ENCODE assay signal across 8 cellular contexts in the genomic region with DNA sequence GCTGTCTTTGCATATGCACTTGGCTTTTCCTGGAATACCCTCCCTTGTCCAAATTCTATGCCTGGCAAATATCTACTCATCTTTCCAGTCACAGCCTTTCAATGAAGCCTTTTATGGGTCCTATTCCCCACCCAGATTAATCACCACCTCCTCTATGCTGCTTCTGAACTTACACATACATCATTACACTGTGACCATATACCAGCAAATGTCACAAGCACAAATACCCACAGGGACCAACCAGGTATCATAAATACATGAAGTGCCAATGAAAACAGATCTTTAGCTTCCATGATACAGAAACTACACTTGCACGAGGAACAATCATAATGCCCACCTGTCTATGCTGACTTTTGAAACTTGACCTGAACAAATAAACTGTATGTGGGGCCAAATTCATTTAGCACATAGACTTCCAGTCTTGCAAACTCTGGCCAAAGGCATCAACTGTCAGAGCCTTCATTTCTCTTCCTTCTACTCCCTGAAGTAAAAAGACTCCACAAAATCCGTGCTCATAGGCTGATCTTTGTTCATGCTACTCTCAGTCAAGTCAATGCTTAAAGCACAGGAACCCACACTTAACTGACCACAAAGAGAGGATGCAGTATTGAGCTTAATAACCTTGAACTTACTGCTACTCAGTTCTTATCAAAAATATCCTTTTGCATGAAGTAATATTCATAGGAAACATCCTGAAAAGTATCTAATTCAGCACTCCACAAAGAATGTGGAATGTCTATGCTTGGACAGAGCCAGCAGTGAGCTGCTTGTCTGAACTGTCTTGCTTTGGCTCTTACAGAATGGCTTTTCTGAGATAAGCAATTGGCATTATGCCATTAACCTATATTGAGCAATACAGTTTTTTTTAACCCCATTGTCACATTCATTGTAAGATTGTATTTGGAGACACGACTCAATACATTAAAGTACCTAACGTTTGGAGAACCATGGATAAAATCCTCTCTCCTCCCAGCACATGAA. TPM values are rescaled to one million over a fixed set of nuclear protein-coding genes. Genes with fewer than 3 reads are reported as not detected.
A peak's percentile ranks its signal among the peaks of the same experiment; 100 is the strongest.
DNase-seq lines count a peak whose midpoint lies in the region; ATAC-seq, FAIRE-seq and TF ChIP-seq lines count a peak whose summit lies in the region.
"Had no signal": no experiment of that assay in that cellular context is flagged by ENCODE, and none has a peak within 500 bp of the region (broad histone marks: within the 10 kb centered on the region; RNA-seq: fewer than 3 reads in every experiment).

No MANE protein-coding gene starts in this region.

- no peaks in the 10 kb centered on the region; the same call in 2 of the 3 replicates for H3K9me3 ChIP-seq in GM12878 (replicated peaks; ENCODE audit: control insufficient read depth, insufficient read depth, low read length)

- no peak overlapping the region for H3K9ac ChIP-seq in GM12878 (ENCODE audit: control insufficient read depth, insufficient read depth, low read length)

- no peak for TF ChIP-seq EP300 in GM12878 (IDR thresholded peaks at IDR 0.05; ENCODE audit: borderline replicate concordance in 1 of 2, control insufficient read depth in 1 of 2, low read depth in 2 of 2, low read length in 2 of 2)

- CTCF ChIA-PET in GM12878 (lab: Yijun Ruan, JAX) = interaction anchor here (1.5 to 3.9 kb wide), 4 partner anchors 13 to 209 kb away, joined by 3 to 28 read pairs (median 16); no protein-coding TSS in a partner anchor

- no peaks in the 10 kb centered on the region for H3K27me3 ChIP-seq in GM12878 (replicated peaks in 1 of 2; ENCODE audit: control insufficient read depth in 2 of 2, insufficient read depth in 2 of 2, low read length in 1 of 2)

- DNase-seq in EL (peak; percentile 61), NCI-H2029 (lab: John Stamatoyannopoulos, UW) (peak; percentile 89), GM12878 (ENCODE audit: low read depth, low spot score) (no peak), left colon (no peak), NAMALWA (ENCODE audit: low spot score) (no peak)

- H2AFZ ChIP-seq in GM12878 (ENCODE audit: control insufficient read depth, low read depth, low read length) = no peak overlapping the region

- no peaks in the 10 kb centered on the region for H4K20me1 ChIP-seq in GM12878 (ENCODE audit: control insufficient read depth, insufficient read depth)

- POLR2A ChIA-PET in GM12878 (lab: Charles Lee) = interaction anchor here (0.6 to 3.9 kb wide), 6 partner anchors 13 to 65 kb away, joined by 3 to 13 read pairs (median 4); no protein-coding TSS in a partner anchor

- 1% methylated on average over 4 of the region's 4 CpGs for WGBS in GM12878 (ENCODE audit: insufficient coverage, insufficient replicate concordance, low lambda C conversion rate, missing lambda C conversion rate)

- no peak overlapping the region for H3K4me3 ChIP-seq in GM12878

- H3K4me2 ChIP-seq in GM12878 (ENCODE audit: control insufficient read depth, insufficient read depth) = no peak overlapping the region

- no peak for TF ChIP-seq CTCF in GM12878 (IDR thresholded peaks at IDR 0.05 in 2 of 3, conservative IDR thresholded peaks at IDR 0.05 in 1 of 3; ENCODE audit: control insufficient read depth in 2 of 3, extremely low read depth in 1 of 3, insufficient read depth in 1 of 3, low read depth in 3 of 3, low read length in 3 of 3)

- H3K4me1 ChIP-seq in GM12878 (ENCODE audit: control insufficient read depth, insufficient read depth, low read length) = no peaks in the 10 kb centered on the region

- no peak for FAIRE-seq in GM12878 (lab: Jason Lieb, UNC)

- in situ Hi-C loops in GM12878 (cut with MboI) = no loop called here

- ATAC-seq in GM12878 (peak; percentile 64), left colon (peak; percentile 69), HG03457 (IDR thresholded peaks at IDR 0.05; ENCODE audit: unreplicated experiment) (no peak), HG03432 (IDR thresholded peaks at IDR 0.05; ENCODE audit: unreplicated experiment) (no peak)

- intact Hi-C loops in GM12878 (cut with micrococcal nuclease; ENCODE audit: unreplicated experiment) = loop anchor here (5.0 kb wide), 1 partner anchor 34 kb away; no protein-coding TSS in a partner anchor
- intact Hi-C loops in left colon (cut with DNase I, micrococcal nuclease) = no loop called here

- no peak for TF ChIP-seq RAD21 in GM12878 (IDR thresholded peaks at IDR 0.05; ENCODE audit: insufficient read depth, low read depth, low read length)

- no peak overlapping the region for H3K27ac ChIP-seq in GM12878 (ENCODE audit: control insufficient read depth, insufficient read depth)

- SMC1A ChIA-PET in GM12878 (lab: Charles Lee; ENCODE audit: uncharacterized antibody, unreplicated experiment) = interaction anchor here (0.6 to 17.2 kb wide), 12 partner anchors 12 to 1046 kb away, joined by 3 to 218 read pairs (median 3); no protein-coding TSS in a partner anchor

- H3K36me3 ChIP-seq in GM12878 (ENCODE audit: control insufficient read depth in 2 of 2, insufficient read depth in 2 of 2, low read length in 1 of 2) = no peaks in the 10 kb centered on the region

- RAD21 ChIA-PET in GM12878 (lab: Charles Lee; ENCODE audit: unreplicated experiment) = interaction anchor here (0.6 to 2.7 kb wide), 7 partner anchors 16 to 1203 kb away, joined by 3 to 22 read pairs (median 3); no protein-coding TSS in a partner anchor

- BruUV-seq in GM12878 (replicated peaks; lab: Mats Ljungman, UMichigan) = no TSS peak

- no peak for TF ChIP-seq POLR2A in GM12878 (IDR thresholded peaks at IDR 0.05; ENCODE audit: low read depth, low read length)

- H3K79me2 ChIP-seq in GM12878 (ENCODE audit: control insufficient read depth, insufficient read depth, low read length) = no peaks in the 10 kb centered on the region

TF ChIP-seq in GM12878, 131 proteins besides CTCF, POLR2A, EP300 and RAD21:
- TF ChIP-seq RUNX3 (IDR thresholded peaks at IDR 0.05; ENCODE audit: low read length) = peak; percentile 74
- no peak for TF ChIP-seq RBBP5 (conservative IDR thresholded peaks at IDR 0.05)
- TF ChIP-seq DPF2 (IDR thresholded peaks at IDR 0.05) = peak; percentile 15; the same call in 1 of the 2 replicates

RNA-seq across cellular contexts. Expression of a gene that starts 21.9 kb away (rescaled TPM):
- total RNA-seq in GM12878 (2013; cell fraction: nucleolus; rRNA removed) = 10.1 and 12.7 TPM in 2 replicates
- total RNA-seq in GM12878 (2014; rRNA removed) (11.2 and 13.8 TPM in 2 replicates), GM12878 (2014; rRNA removed; fragmentation: Illumina TruSeq; extraction: Trizol) (11.5 and 11.8 TPM in 2 replicates), GM12878 (2021) (9.6 and 10.8 TPM in 2 replicates), left colon (10 to 100 TPM; 25.7 to 28.0 TPM)
- 0.09 TPM for polyA plus RNA-seq in GM12878 (2011; ENCODE audit: low read depth)
- polyA plus RNA-seq in GM12878 (2011; rRNA removed) (9.4 and 12.9 TPM in 2 replicates), GM12878 (2014; fragmentation: Illumina TruSeq; extraction: Trizol) (9.8 and 10.0 TPM in 2 replicates), GM12878 (2014; fragmentation: Nextera tagmentation; extraction: Ambion mirVana) (1 to 10 TPM; 3.3 to 4.2 TPM), GM12878 (2014; rRNA removed) (7.3 and 7.5 TPM in 2 replicates), GM12878 (2016; fragmentation: Nextera tagmentation; extraction: Ambion mirVana) (1 to 10 TPM; 5.8 to 5.9 TPM)
- 10.6 and 10.9 TPM in 2 replicates for polyA plus RNA-seq in GM12878 (2011; cell fraction: cytosol; rRNA removed)
- 8.9 and 9.0 TPM in 2 replicates for polyA plus RNA-seq in GM12878 (2011; cell fraction: nucleus; rRNA removed)
- polyA plus RNA-seq in GM12878 (2012) = 0.11 and 0.20 TPM in 2 replicates
- polyA minus RNA-seq in GM12878 (2011; rRNA and poly(A)+ RNA removed) = 43.4 and 62.7 TPM in 2 replicates
- polyA minus RNA-seq in GM12878 (2011; cell fraction: cytosol; rRNA and poly(A)+ RNA removed) = 9.1 and 11.7 TPM in 2 replicates
- polyA minus RNA-seq in GM12878 (2011; cell fraction: nucleus; rRNA and poly(A)+ RNA removed) = 22.7 and 45.4 TPM in 2 replicates
- total RNA-seq: activated T-helper 2 cell treated with anti-CD3 and anti-CD28 coated beads, Interferon-gamma antibody, Interleukin-2, Interleukin-4, amounts not matched to agents 10 μg/mL and 5 μg/mL and 100 μg/mL, durations not matched to agents 14 hours and 24 hours and 36 hours had no signal

Comparison
In these comparisons a context has a peak if more than half of its experiments do, and no peak if none do; other contexts are left out.
1. DNase-seq: peak in EL (single experiment) and NCI-H2029 (single experiment); none in GM12878 (single experiment), left colon (0 of 2) and NAMALWA (single experiment).
2. ATAC-seq: peak in GM12878 (single experiment) and left colon (single experiment); none in HG03457 (single experiment) and HG03432 (single experiment).